In the genomic region with DNA sequence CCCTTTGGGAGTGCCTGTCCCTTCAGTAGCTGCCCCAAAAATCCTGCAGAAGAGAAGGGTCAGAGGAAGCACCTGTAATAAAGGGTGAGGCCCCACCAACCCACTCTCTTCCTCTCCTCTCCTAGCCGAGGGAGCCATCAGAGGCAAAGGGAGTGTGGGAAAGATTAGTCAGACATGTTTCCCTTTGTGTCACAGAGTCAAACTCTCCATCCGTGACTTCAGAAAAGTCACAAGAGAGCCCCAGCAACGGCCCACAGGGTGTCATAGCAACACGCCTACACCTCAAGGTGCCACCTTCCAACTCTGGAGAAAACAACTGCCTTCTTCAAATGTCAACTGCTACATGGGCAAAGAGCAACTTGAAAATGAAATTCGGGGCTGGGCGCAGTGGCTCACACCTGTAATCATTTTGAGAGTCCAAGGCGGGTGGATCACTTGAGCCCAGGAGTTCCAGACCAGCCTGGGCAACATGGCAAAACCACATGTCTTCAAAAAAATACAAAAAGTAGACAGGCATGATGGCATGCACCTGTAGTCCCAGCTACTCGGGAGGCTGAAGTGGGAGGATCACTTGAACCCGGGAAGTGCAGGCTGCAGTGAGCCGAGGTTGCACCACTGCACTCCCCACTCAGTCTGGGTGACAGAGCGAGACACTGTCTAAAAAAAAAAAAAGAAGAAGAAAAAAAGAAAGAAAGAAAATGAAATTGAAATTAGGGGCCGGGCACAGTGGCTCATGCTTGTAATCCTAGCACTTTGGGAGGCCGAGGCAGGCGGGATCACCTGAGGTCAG, we compare ENCODE assay signal across 8 cellular contexts. TPM values are rescaled to one million over a fixed set of nuclear protein-coding genes. Genes with fewer than 3 reads are reported as not detected.
DNase-seq lines count a peak whose midpoint lies in the region; ATAC-seq and TF ChIP-seq lines count a peak whose summit lies in the region.
"Had no signal": no experiment of that assay in that cellular context is flagged by ENCODE, and none has a peak within 500 bp of the region (broad histone marks: within the 10 kb centered on the region; RNA-seq: fewer than 3 reads in every experiment).

No MANE protein-coding gene starts in this region.

- H3K9me3 Mint-ChIP-seq in endothelial cell (ENCODE audit: unreplicated experiment): no peaks in the 10 kb centered on the region

- H3K36me3 Mint-ChIP-seq in endothelial cell (ENCODE audit: low read depth, unreplicated experiment): no peaks in the 10 kb centered on the region

- peak; percentile 78 for DNase-seq in activated T-cell treated with anti-CD3 and anti-CD28 coated beads, Interleukin-2, amount 50 U/mL, for 1 hour
- DNase-seq in putamen (ENCODE audit: low spot score) (peak; percentile 64), NCI-H1092 treated with DMSO at 0.1 percent for 48 hours (lab: John Stamatoyannopoulos, UW) (no peak), NCI-H1105 (lab: John Stamatoyannopoulos, UW) (no peak), endothelial cell (ENCODE audit: low spot score) (no peak)

- ATAC-seq in GM19463 (IDR thresholded peaks at IDR 0.05; ENCODE audit: unreplicated experiment): peak; percentile 65
- peak; percentile 68 for ATAC-seq in HG03520 (IDR thresholded peaks at IDR 0.05; ENCODE audit: unreplicated experiment)

- no peak overlapping the region for H3K27ac Mint-ChIP-seq in endothelial cell (ENCODE audit: unreplicated experiment)

- peaks cover 12% of the 10 kb centered on the region for H3K4me1 Mint-ChIP-seq in endothelial cell (ENCODE audit: unreplicated experiment)

- no peaks in the 10 kb centered on the region for H3K27me3 Mint-ChIP-seq in endothelial cell (ENCODE audit: unreplicated experiment)

- TF ChIP-seq CTCF in endothelial cell (IDR thresholded peaks at IDR 0.05; ENCODE audit: unreplicated experiment): no peak

- H3K4me3 Mint-ChIP-seq in endothelial cell (ENCODE audit: unreplicated experiment): no peak overlapping the region

RNA-seq across cellular contexts. Expression of a gene that starts 17.7 kb away (rescaled TPM):
- not detected for total RNA-seq in endothelial cell (ENCODE audit: unreplicated experiment)
- total RNA-seq: myocyte had no signal

RNA-seq across cellular contexts. Expression of a gene that starts 24.8 kb away (rescaled TPM):
- 2.8 TPM for total RNA-seq in endothelial cell (ENCODE audit: unreplicated experiment)

RNA-seq across cellular contexts. Expression of a gene that starts 43.1 kb away (rescaled TPM):
- total RNA-seq in endothelial cell (ENCODE audit: unreplicated experiment): 40.3 TPM

RNA-seq across cellular contexts. Expression of a gene that starts 43.4 kb away (rescaled TPM):
- total RNA-seq in endothelial cell (ENCODE audit: unreplicated experiment): 5.5 TPM

RNA-seq across cellular contexts. Expression of a gene that starts 51.7 kb away (rescaled TPM):
- 2.2 TPM for total RNA-seq in endothelial cell (ENCODE audit: unreplicated experiment)

Comparison
In these comparisons a context has a peak if more than half of its experiments do, and no peak if none do; other contexts are left out.
1. DNase-seq: peak in activated T-cell treated with anti-CD3 and anti-CD28 coated beads, Interleukin-2, amount 50 U/mL, for 1 hour (single experiment) and putamen (single experiment); none in NCI-H1092 treated with DMSO at 0.1 percent for 48 hours (single experiment), NCI-H1105 (single experiment) and endothelial cell (single experiment).